24 cellular contexts compared by ENCODE assay signal in the genomic region with DNA sequence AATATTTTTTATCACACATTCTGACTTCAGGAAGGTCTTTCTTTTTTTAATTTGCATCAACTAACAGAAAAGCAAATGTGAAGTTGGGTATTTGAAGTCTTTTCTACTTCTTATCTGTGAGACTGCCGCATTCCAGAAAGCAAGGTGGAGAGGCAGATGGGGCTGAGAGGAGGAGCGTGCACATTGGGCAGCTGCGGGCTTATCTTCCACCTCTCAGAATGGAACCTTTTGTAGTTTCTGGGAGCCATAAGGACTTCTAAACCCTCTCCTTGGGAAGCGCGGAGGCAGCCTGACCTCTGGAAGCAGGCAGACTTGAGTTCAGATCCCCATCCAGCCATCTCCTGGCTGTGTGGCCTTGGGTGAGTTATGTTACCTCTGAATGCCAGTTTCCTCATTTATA.
"Had no signal": no experiment of that assay in that cellular context is flagged by ENCODE, and none has a peak within 500 bp of the region (broad histone marks: within the 10 kb centered on the region; RNA-seq: fewer than 3 reads in every experiment).

No MANE protein-coding gene starts in this region.

- DNase-seq: activated B cell treated with CpG ODN at 0.5 μM for 24 hours; activated CD4-positive, alpha-beta T cell treated with anti-CD3 and anti-CD28 coated beads, Interleukin-2, amount 50 U/mL, for 1 hour; activated CD8-positive, alpha-beta memory T cell treated with anti-CD3 and anti-CD28 coated beads, Interleukin-2, amount 10 ng/mL, durations not matched to agents 7 days and 5 days; activated CD8-positive, alpha-beta T cell treated with anti-CD3 and anti-CD28 coated beads, Interleukin-2, amount 10 ng/mL, durations not matched to agents 7 days and 5 days; activated naive CD8-positive, alpha-beta T cell treated with anti-CD3 and anti-CD28 coated beads, Interleukin-2, amount 50 U/mL, for 24 hours; activated T-cell treated with anti-CD3 and anti-CD28 coated beads, Interleukin-2, amount 50 U/mL, for 48 hours; amygdala; central memory CD4-positive, alpha-beta T cell; foreskin keratinocyte; heart right ventricle; left lung; lower lobe of right lung; mesenchymal stem cell; natural killer cell; right lobe of liver; stimulated activated CD4-positive, alpha-beta T cell treated with anti-CD3 and anti-CD28 coated beads, Interleukin-12 subunit alpha, Interleukin-12 subunit beta, amount 100 ng/mL, for 4 hours; stimulated activated CD4-positive, alpha-beta T cell treated with anti-CD3 and anti-CD28 coated beads, Interleukin-4, amount 100 ng/mL, for 1 hour; stimulated activated naive CD8-positive, alpha-beta T cell treated with anti-CD3 and anti-CD28 coated beads, Interleukin-15, Interleukin-2, amounts not matched to agents 100 U/mL and 50 U/mL, for 24 hours; T-helper 2 cell; uterus had no signal

- H3K36me3 ChIP-seq: left lung, lower lobe of right lung, neutrophil, right lobe of liver, thoracic aorta, uterus had no signal

- H3K27me3 ChIP-seq: heart right ventricle, right lobe of liver, uterus had no signal

- H3K9me3 ChIP-seq: heart right ventricle, left lung, lower lobe of right lung, neutrophil, right lobe of liver, thoracic aorta, uterus had no signal

- H3K4me3 ChIP-seq: heart right ventricle, left lung, lower lobe of right lung, right lobe of liver, skin epidermis, thoracic aorta, uterus had no signal

- H3K27ac ChIP-seq: foreskin keratinocyte, heart right ventricle, left lung, lower lobe of right lung, neutrophil, right lobe of liver, skin epidermis, thoracic aorta, uterus had no signal

- ATAC-seq: activated CD8-positive, alpha-beta memory T cell treated with anti-CD3 and anti-CD28 coated beads, Interleukin-2, amount 10 ng/mL, durations not matched to agents 7 days and 5 days; activated CD8-positive, alpha-beta T cell treated with anti-CD3 and anti-CD28 coated beads, Interleukin-2, amount 10 ng/mL, durations not matched to agents 7 days and 5 days; activated naive CD8-positive, alpha-beta T cell treated with anti-CD3 and anti-CD28 coated beads, Interleukin-2, amount 50 U/mL, for 24 hours; esophagus mucosa; foreskin keratinocyte; heart right ventricle; left lung; lower lobe of right lung; natural killer cell; right lobe of liver; stimulated activated naive CD8-positive, alpha-beta T cell treated with anti-CD3 and anti-CD28 coated beads, Interleukin-15, Interleukin-2, amounts not matched to agents 100 U/mL and 50 U/mL, for 24 hours had no signal
